Comparison of ENCODE assay signal across 8 cellular contexts in the genomic region with DNA sequence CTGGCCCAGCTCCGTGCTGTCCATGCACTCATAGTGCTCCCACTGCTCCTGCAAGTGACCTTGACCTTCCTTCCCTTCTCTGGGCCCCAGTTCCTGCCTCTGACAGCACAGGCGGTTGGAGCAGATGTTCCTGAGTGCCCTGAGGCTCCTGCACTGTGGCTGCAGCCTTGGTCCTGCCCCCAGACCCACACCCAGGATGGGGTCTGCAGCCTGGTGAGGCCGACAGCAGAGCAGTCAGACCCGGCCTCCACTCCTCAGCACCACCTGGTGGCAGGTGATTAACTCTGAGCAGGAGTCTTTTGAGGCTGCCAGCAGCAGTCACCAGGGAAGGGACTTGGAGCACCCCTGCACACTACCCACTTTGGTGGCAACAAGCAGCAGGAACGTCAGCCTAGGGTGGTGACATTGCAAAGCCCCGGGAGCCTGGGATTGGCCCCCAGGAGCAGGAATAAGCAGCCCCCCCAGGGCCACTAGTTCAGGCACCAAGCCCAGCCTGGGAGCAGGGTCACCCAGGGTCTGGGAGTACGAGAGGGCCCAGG.
A peak's percentile ranks its signal among the peaks of the same experiment; 100 is the strongest.
DNase-seq lines count a peak whose midpoint lies in the region; ATAC-seq and TF ChIP-seq lines count a peak whose summit lies in the region.

No MANE protein-coding gene starts in this region.

- no peak for TF ChIP-seq POLR2A in tibial nerve (IDR thresholded peaks at IDR 0.05)

- peak; percentile 32 for DNase-seq in Ammon's horn (ENCODE audit: low spot score)
- peak; percentile 35 for DNase-seq in H4 (ENCODE audit: low spot score)
- peak in 1 of 2 experiments; percentile 62 for DNase-seq in PC-9
- DNase-seq in brain microvascular endothelial cell = no peak
- peak in 1 of 2 donors; percentile 63 for DNase-seq in left lung
- no peak for DNase-seq in tibial nerve (ENCODE audit: low spot score in 2 of 2)
- DNase-seq in SKM-1 (lab: John Stamatoyannopoulos, UW; ENCODE audit: unreplicated experiment) = no peak
- DNase-seq in immature natural killer cell = no peak

- 16 to 21% methylated on average over 5 to 7 of the region's 7 CpGs for WGBS in tibial nerve, 2 donors

- peak; percentile 84 for TF ChIP-seq CTCF in PC-9 (conservative IDR thresholded peaks at IDR 0.05)
- peak; percentile 85 for TF ChIP-seq CTCF in brain microvascular endothelial cell (IDR thresholded peaks at IDR 0.05; ENCODE audit: low read depth, low read length, missing control alignments)
- TF ChIP-seq CTCF in left lung (IDR thresholded peaks at IDR 0.05) = peak; percentile 27 to 49
- TF ChIP-seq CTCF in tibial nerve (IDR thresholded peaks at IDR 0.05) = peak in 4 of 5 experiments; percentile 26 to 70 (median 46)

- no peaks in the 10 kb centered on the region for H3K9me2 ChIP-seq in PC-9 (ENCODE audit: insufficient read depth)

- no peak overlapping the region for H2AFZ ChIP-seq in PC-9

- no peaks in the 10 kb centered on the region for H3K9me3 Mint-ChIP-seq in immature natural killer cell

- no peaks in the 10 kb centered on the region for H3K4me1 Mint-ChIP-seq in immature natural killer cell

- no peak overlapping the region for H3K4me2 ChIP-seq in PC-9

- H3K27me3 Mint-ChIP-seq in immature natural killer cell (ENCODE audit: low read depth in 3 of 3) = peaks cover 5 to 15% (median 7%) of the 10 kb centered on the region in 3 donors

- H3K4me1 ChIP-seq in PC-9 (replicated peaks; ENCODE audit: insufficient read depth) = peaks cover 6% of the 10 kb centered on the region; the same call in 1 of the 2 replicates
- H3K4me1 ChIP-seq in left lung = no peaks in the 10 kb centered on the region
- H3K4me1 ChIP-seq in tibial nerve = no peaks in the 10 kb centered on the region

- intact Hi-C loops in PC-9 (cut with micrococcal nuclease; ENCODE audit: unreplicated experiment) (loop anchor here (1.0 to 5.0 kb wide), 3 partner anchors 61 to 176 kb away; no protein-coding TSS in a partner anchor), left lung (cut with DNase I) (loop anchor here in 1 of 2 donors (10.0 kb wide), 1 partner anchor 178 kb away; no protein-coding TSS in a partner anchor)

- in situ Hi-C loops in brain microvascular endothelial cell (cut with HindIII; ENCODE audit: low pct_ligation_motif_present, low sequenced_read_pairs) = loop anchor here (25.0 kb wide), 1 partner anchor 191 kb away; no protein-coding TSS in a partner anchor

- no peaks in the 10 kb centered on the region for H3K9me3 ChIP-seq in PC-9 (ENCODE audit: insufficient read depth, low read depth)
- no peaks in the 10 kb centered on the region for H3K9me3 ChIP-seq in left lung
- no peaks in the 10 kb centered on the region for H3K9me3 ChIP-seq in tibial nerve

- H3K4me3 ChIP-seq in PC-9 (no peak overlapping the region), brain microvascular endothelial cell (ENCODE audit: low read depth, low read length) (no peak overlapping the region), left lung (no peak overlapping the region), tibial nerve (no peak overlapping the region)

- H3K27ac Mint-ChIP-seq in immature natural killer cell = no peak overlapping the region

- H3K36me3 ChIP-seq in PC-9 (ENCODE audit: low read depth) (no peaks in the 10 kb centered on the region), brain microvascular endothelial cell (replicated peaks) (no peaks in the 10 kb centered on the region), left lung (no peaks in the 10 kb centered on the region), tibial nerve (no peaks in the 10 kb centered on the region)

- H3K27me3 ChIP-seq in PC-9 (ENCODE audit: insufficient read depth, low read depth) (0 out of 2 replicates have a peak, but pooled peaks cover 4% of the 10 kb centered on the region), brain microvascular endothelial cell (replicated peaks) (peaks cover 40% of the 10 kb centered on the region), left lung (peaks cover 0 to 91% of the 10 kb centered on the region in 2 donors), tibial nerve (peaks cover 0 to 49% of the 10 kb centered on the region in 2 donors)

- CTCF ChIA-PET in PC-9 (lab: Charles Lee) = no interaction called here

- H4K20me1 ChIP-seq in PC-9 (ENCODE audit: insufficient read depth) = no peaks in the 10 kb centered on the region

- no peak overlapping the region for H3K4me3 Mint-ChIP-seq in immature natural killer cell

- no TSS peak for BruUV-seq in PC-9 (replicated peaks; lab: Mats Ljungman, UMichigan)

- no peaks in the 10 kb centered on the region for H3F3A ChIP-seq in PC-9 (ENCODE audit: insufficient read depth, low read depth)

- H3K27ac ChIP-seq in PC-9 (no peak overlapping the region), brain microvascular endothelial cell (no peak overlapping the region), left lung (no peak overlapping the region), tibial nerve (no peak overlapping the region)

- no peaks in the 10 kb centered on the region for H3K79me2 ChIP-seq in PC-9 (ENCODE audit: low read depth)

- peak; percentile 63 for ATAC-seq in left lung

- H3K36me3 Mint-ChIP-seq in immature natural killer cell = no peaks in the 10 kb centered on the region

- POLR2A ChIA-PET in PC-9 (lab: Charles Lee; ENCODE audit: unreplicated experiment) = no interaction called here

- no peak for TF ChIP-seq EP300 in tibial nerve (IDR thresholded peaks at IDR 0.05)

Comparison
In these comparisons a context has a peak if more than half of its experiments do, and no peak if none do; other contexts are left out.
1. DNase-seq: peak in Ammon's horn (single experiment) and H4 (single experiment); none in brain microvascular endothelial cell (single experiment), tibial nerve (0 of 2), SKM-1 (single experiment) and immature natural killer cell (0 of 3).
2. Peak in every context shown above with its lines, with median percentiles within 50 percentile points of each other: CTCF ChIP-seq.